Comparison of ENCODE assay signal across 1 cellular context in genomic region chr12:54324617-54325441, GRCh38.
TF ChIP-seq lines count a peak whose summit lies in the region.

Gene COPZ1 (plus strand): TSS chr12:54325131. CDS start chr12:54325164, 33 bp downstream.

TF ChIP-seq in HEK293, 187 proteins besides CTCF, POLR2A, EP300 and RAD21 (continued from another document and continues in another):
- TF ChIP-seq ZFP69B (tag by site-specific recombination; IDR thresholded peaks at IDR 0.05) = 0 out of 2 replicates have a peak, but pooled peaks have one; percentile 13
- peak; percentile 26; the same call in 1 of the 2 replicates for TF ChIP-seq PRDM4 (tag by site-specific recombination; IDR thresholded peaks at IDR 0.05)
- 0 out of 2 replicates have a peak, but pooled peaks have one; percentile 76 for TF ChIP-seq ZNF24 (tag by site-specific recombination; IDR thresholded peaks at IDR 0.05)
- TF ChIP-seq ZNF280D (tag by site-specific recombination; IDR thresholded peaks at IDR 0.05) = no peak
- TF ChIP-seq ZSCAN4 (tag by site-specific recombination; IDR thresholded peaks at IDR 0.05) = peak; percentile 44; the same call in 1 of the 2 replicates
- TF ChIP-seq ZNF174 (tag by site-specific recombination; IDR thresholded peaks at IDR 0.05) = no peak
- TF ChIP-seq ZNF157 (tag by site-specific recombination; IDR thresholded peaks at IDR 0.05) = no peak
- TF ChIP-seq PBX3 (CRISPR knock-in tag; IDR thresholded peaks at IDR 0.05) = 0 out of 2 replicates have a peak, but pooled peaks have one; percentile 55
- TF ChIP-seq YY2 (tag by site-specific recombination; IDR thresholded peaks at IDR 0.05) = peak; percentile 77
- TF ChIP-seq KLF8 (tag by site-specific recombination; IDR thresholded peaks at IDR 0.05) = 0 out of 2 replicates have a peak, but pooled peaks have one; percentile 18
- peak; percentile 99 for TF ChIP-seq SP2 (tag by site-specific recombination; IDR thresholded peaks at IDR 0.05)
- TF ChIP-seq GLI4 (tag by site-specific recombination; IDR thresholded peaks at IDR 0.05) = 0 out of 2 replicates have a peak, but pooled peaks have one; percentile 25
- no peak for TF ChIP-seq PRDM10 (tag by site-specific recombination; IDR thresholded peaks at IDR 0.05)
- peak; percentile 18; the same call in 1 of the 2 replicates for TF ChIP-seq ZNF692 (tag by site-specific recombination; IDR thresholded peaks at IDR 0.05)
- no peak for TF ChIP-seq ZNF658 (tag by site-specific recombination; IDR thresholded peaks at IDR 0.05)
- TF ChIP-seq ZNF324 (tag by site-specific recombination; IDR thresholded peaks at IDR 0.05) = peak; percentile 55; the same call in 1 of the 2 replicates
- TF ChIP-seq ZNF10 (tag by site-specific recombination; IDR thresholded peaks at IDR 0.05) = peak; percentile 68
- peak; percentile 95 for TF ChIP-seq ZBTB8A (tag by site-specific recombination; IDR thresholded peaks at IDR 0.05)
- TF ChIP-seq ZNF140 (tag by site-specific recombination; IDR thresholded peaks at IDR 0.05) = no peak
- TF ChIP-seq ZNF335 (tag by site-specific recombination; conservative IDR thresholded peaks at IDR 0.05) = peak; percentile 99
- no peak for TF ChIP-seq ZNF184 (tag by site-specific recombination; IDR thresholded peaks at IDR 0.05)
- TF ChIP-seq ZNF398 (tag by site-specific recombination; IDR thresholded peaks at IDR 0.05) = no peak
- peak; percentile 37; the same call in 1 of the 2 replicates for TF ChIP-seq ZBTB48 (tag by site-specific recombination; IDR thresholded peaks at IDR 0.05)
- peak; percentile 74; the same call in 1 of the 2 replicates for TF ChIP-seq ZFP37 (tag by site-specific recombination; IDR thresholded peaks at IDR 0.05)
- TF ChIP-seq ZNF76 (tag by site-specific recombination; IDR thresholded peaks at IDR 0.05; ENCODE audit: borderline replicate concordance, low read depth) = peak; percentile 62; the same call in 1 of the 2 replicates
- peak; percentile 75; the same call in 1 of the 2 replicates for TF ChIP-seq HOXD13 (CRISPR knock-in tag; IDR thresholded peaks at IDR 0.05; ENCODE audit: borderline replicate concordance)
- 0 out of 2 replicates have a peak, but pooled peaks have one; percentile 26 for TF ChIP-seq KLF7 (tag by site-specific recombination; IDR thresholded peaks at IDR 0.05; ENCODE audit: borderline replicate concordance)
- TF ChIP-seq ZNF626 (tag by site-specific recombination; IDR thresholded peaks at IDR 0.05) = no peak
- TF ChIP-seq ZSCAN18 (tag by site-specific recombination; IDR thresholded peaks at IDR 0.05) = 0 out of 2 replicates have a peak, but pooled peaks have one; percentile 33
- TF ChIP-seq ZSCAN30 (tag by site-specific recombination; IDR thresholded peaks at IDR 0.05) = peak; percentile 51; the same call in 1 of the 2 replicates
- peak; percentile 90 for TF ChIP-seq YY1 (tag by site-specific recombination; IDR thresholded peaks at IDR 0.05)
- peak; percentile 66 for TF ChIP-seq ZNF629 (tag by site-specific recombination; IDR thresholded peaks at IDR 0.05)
- TF ChIP-seq KLF16 (tag by site-specific recombination; IDR thresholded peaks at IDR 0.05) = peak; percentile 70
- TF ChIP-seq ZBTB17 (tag by site-specific recombination; IDR thresholded peaks at IDR 0.05) = peak; percentile 17; the same call in 1 of the 2 replicates
- peak; percentile 81 for TF ChIP-seq ZNF660 (tag by site-specific recombination; IDR thresholded peaks at IDR 0.05)
- peak; percentile 60; the same call in 1 of the 2 replicates for TF ChIP-seq ZNF394 (tag by site-specific recombination; IDR thresholded peaks at IDR 0.05; ENCODE audit: borderline replicate concordance)
- 0 out of 2 replicates have a peak, but pooled peaks have one; percentile 32 for TF ChIP-seq ZBTB11 (tag by site-specific recombination; conservative IDR thresholded peaks at IDR 0.05; ENCODE audit: low read depth)
- no peak for TF ChIP-seq ZSCAN16 (tag by site-specific recombination; IDR thresholded peaks at IDR 0.05)
